33 cellular contexts compared by ENCODE assay signal in the genomic region with DNA sequence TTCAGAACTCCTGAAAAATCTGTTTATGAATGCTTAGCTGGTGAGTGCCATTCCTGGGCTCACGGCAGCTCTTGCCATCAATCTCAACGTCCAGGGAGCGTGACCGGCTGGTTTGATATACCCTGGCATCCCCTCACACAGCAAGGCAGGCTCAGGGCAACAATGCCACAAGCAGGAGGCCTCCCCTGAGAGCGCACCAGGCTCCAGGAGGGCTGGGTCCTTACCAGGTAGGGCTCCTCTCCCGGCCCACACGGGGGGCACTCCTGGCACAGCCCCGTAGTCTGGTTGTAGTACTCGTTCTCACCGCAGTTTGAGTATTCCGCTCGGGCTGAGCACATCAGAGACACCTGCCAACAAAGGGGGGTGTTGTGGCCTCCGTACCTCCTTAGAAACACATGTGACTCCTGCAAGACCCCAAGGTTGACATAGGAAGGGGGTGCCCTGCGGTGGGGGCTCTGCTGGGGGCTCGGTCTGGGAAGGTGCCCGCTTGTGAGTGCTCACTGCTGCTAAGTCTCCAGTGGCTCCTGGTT. TPM values are rescaled to one million over a fixed set of nuclear protein-coding genes. Genes with fewer than 3 reads are reported as not detected.
"Had no signal": no experiment of that assay in that cellular context is flagged by ENCODE, and none has a peak within 500 bp of the region (broad histone marks: within the 10 kb centered on the region; RNA-seq: fewer than 3 reads in every experiment).

No MANE protein-coding gene starts in this region.

- H3K9me3 Mint-ChIP-seq: naive B cell; natural killer cell; neural crest cell; stimulated activated naive B cell treated with anti-CD40 and anti-IgM and Interleukin-4, amounts not matched to agents 10 μg/mL and 1 μg/mL and 100 μg/mL, for 72 hours had no signal

- H3K4me2 ChIP-seq: hepatocyte, smooth muscle cell had no signal

- H3K4me1 Mint-ChIP-seq: naive B cell, natural killer cell had no signal

- H3K9ac ChIP-seq: parathyroid adenoma had no signal

- H3K4me3 Mint-ChIP-seq: naive B cell; natural killer cell; neural crest cell; stimulated activated naive B cell treated with anti-CD40 and anti-IgM and Interleukin-4, amounts not matched to agents 10 μg/mL and 1 μg/mL and 100 μg/mL, for 72 hours had no signal

- H3K4me1 ChIP-seq: left lung, lower lobe of right lung, upper lobe of right lung had no signal

- H3K9me3 ChIP-seq: heart right ventricle, left lung, lower lobe of right lung, neutrophil, right atrium auricular region, right lobe of liver, stomach, testis, tibial artery, upper lobe of right lung had no signal

- H3K4me3 ChIP-seq: heart right ventricle, hepatocyte, left lung, lower lobe of right lung, right atrium auricular region, right lobe of liver, smooth muscle cell, stomach, testis, tibial artery, upper lobe of right lung had no signal

- H3K27me3 ChIP-seq: hepatocyte, left lung, neutrophil, right atrium auricular region, right lobe of liver, testis had no signal

- H3K36me3 ChIP-seq: heart right ventricle, left lung, lower lobe of right lung, neutrophil, right atrium auricular region, right lobe of liver, stomach, tibial artery, upper lobe of right lung had no signal

- H3K79me2 ChIP-seq: hepatocyte, parathyroid adenoma had no signal

- H2AFZ ChIP-seq: hepatocyte, parathyroid adenoma had no signal

- H3K27ac ChIP-seq: heart right ventricle, hepatocyte, left lung, lower lobe of right lung, neutrophil, parathyroid adenoma, right atrium auricular region, right lobe of liver, stomach, testis, tibial artery, upper lobe of right lung had no signal

- H3K27ac Mint-ChIP-seq: natural killer cell; progenitor cell of endocrine pancreas; stimulated activated naive B cell treated with anti-CD40 and anti-IgM and Interleukin-4, amounts not matched to agents 10 μg/mL and 1 μg/mL and 100 μg/mL, for 72 hours had no signal

- ATAC-seq: heart right ventricle; left cardiac atrium; left lung; lower lobe of right lung; natural killer cell; right lobe of liver; stimulated activated naive B cell treated with anti-CD40 and anti-IgM and Interleukin-4, amounts not matched to agents 10 μg/mL and 1 μg/mL and 100 μg/mL, for 72 hours; stimulated activated naive CD8-positive, alpha-beta T cell treated with anti-CD3 and anti-CD28 coated beads, Interleukin-15, Interleukin-2, amounts not matched to agents 100 U/mL and 50 U/mL, for 24 hours; upper lobe of right lung had no signal

- H3K36me3 Mint-ChIP-seq: naive B cell; natural killer cell; stimulated activated naive B cell treated with anti-CD40 and anti-IgM and Interleukin-4, amounts not matched to agents 10 μg/mL and 1 μg/mL and 100 μg/mL, for 72 hours had no signal

- DNase-seq: heart right ventricle; islet precursor cell; kidney glomerular epithelial cell; left cardiac atrium; left lung; lower lobe of right lung; mammary epithelial cell; mesenchymal stem cell; naive B cell; natural killer cell; occipital lobe; right lobe of liver; stimulated activated CD4-positive, alpha-beta T cell treated with anti-CD3 and anti-CD28 coated beads, Interleukin-12 subunit alpha, Interleukin-12 subunit beta, amount 100 ng/mL, for 4 hours; stimulated activated CD4-positive, alpha-beta T cell treated with anti-CD3 and anti-CD28 coated beads, Interleukin-15, amount 100 ng/mL, for 24 hours; stimulated activated CD4-positive, alpha-beta T cell treated with anti-CD3 and anti-CD28 coated beads, Interleukin-2, amount 100 ng/mL, for 24 hours; stimulated activated CD4-positive, alpha-beta T cell treated with anti-CD3 and anti-CD28 coated beads, Interleukin-4, amount 100 ng/mL, for 1 hour; stimulated activated naive B cell treated with anti-CD40 and anti-IgM and Interleukin-4, amounts not matched to agents 10 μg/mL and 1 μg/mL and 100 μg/mL, for 72 hours; stimulated activated naive CD8-positive, alpha-beta T cell treated with anti-CD3 and anti-CD28 coated beads, Interleukin-15, Interleukin-2, amounts not matched to agents 100 U/mL and 50 U/mL, for 24 hours; stomach; testis; tibial artery; trophoblast cell; upper lobe of right lung had no signal

RNA-seq across cellular contexts. Expression of gene EDAR, which starts 59.1 kb away (rescaled TPM):
- total RNA-seq: neural crest cell, occipital lobe, osteocyte, pulmonary artery endothelial cell, right atrium auricular region, skeletal muscle tissue had no signal
- polyA plus RNA-seq: heart right ventricle, smooth muscle cell had no signal
